In the genomic region with DNA sequence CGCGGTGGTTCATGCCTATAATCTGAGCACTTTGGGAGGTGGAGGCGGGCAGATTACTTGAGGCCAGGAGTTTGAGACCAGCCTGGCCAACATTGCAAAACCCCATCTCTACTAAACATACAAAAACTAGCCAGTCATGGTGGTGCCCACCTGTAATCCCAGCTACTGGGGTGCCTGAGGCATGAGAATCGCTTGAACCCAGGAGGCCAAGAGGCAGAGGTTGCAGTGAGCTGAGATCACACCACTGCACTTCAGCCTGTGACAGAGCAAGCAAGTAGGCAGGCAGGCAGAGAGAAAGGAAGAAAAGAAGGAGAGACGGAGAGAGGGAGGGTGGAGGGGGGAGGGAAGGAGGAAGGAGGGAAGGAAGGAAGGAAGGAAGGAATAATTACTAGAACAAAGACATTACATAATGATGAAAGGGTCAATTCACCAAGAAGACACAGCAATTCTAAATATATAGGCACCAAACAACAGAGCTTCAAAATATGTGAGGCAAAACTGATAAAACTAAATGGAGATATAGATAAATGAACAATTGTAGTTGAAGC, we compare ENCODE assay signal across 29 cellular contexts. TPM values are rescaled to one million over a fixed set of nuclear protein-coding genes. Genes with fewer than 3 reads are reported as not detected.
"Had no signal": no experiment of that assay in that cellular context is flagged by ENCODE, and none has a peak within 500 bp of the region (broad histone marks: within the 10 kb centered on the region; RNA-seq: fewer than 3 reads in every experiment).

No MANE protein-coding gene starts in this region.

- H3K9me3 ChIP-seq: colonic mucosa, esophagus squamous epithelium, left ventricle myocardium inferior, lower lobe of right lung, neutrophil, pancreas, right lobe of liver, thoracic aorta, tibial nerve, upper lobe of left lung had no signal

- H3K27ac ChIP-seq: colonic mucosa, esophagus squamous epithelium, left ventricle myocardium inferior, lower lobe of right lung, neutrophil, pancreas, right lobe of liver, thoracic aorta, tibial nerve, upper lobe of left lung had no signal

- H3K4me3 Mint-ChIP-seq: dendritic cell treated with granulocyte-macrophage colony-stimulating factor and Interleukin-4, amounts not matched to agents 40 ng/mL and 50 ng/mL, for 4 days; immature natural killer cell; naive thymus-derived CD8-positive, alpha-beta T cell; nephron progenitor cell; stimulated activated naive B cell treated with anti-CD40 and anti-IgM and Interleukin-4, amounts not matched to agents 10 μg/mL and 1 μg/mL and 100 μg/mL, for 72 hours; stimulated activated naive CD8-positive, alpha-beta T cell treated with anti-CD3 and anti-CD28 coated beads, Interleukin-15, Interleukin-2, amounts not matched to agents 100 ng/mL and 50 ng/mL, for 24 hours had no signal

- FAIRE-seq: frontal cortex, pancreas, small intestine, urothelium cell line had no signal

- DNase-seq: colonic mucosa; effector CD8-positive, alpha-beta T cell; erythroblast; esophagus squamous epithelium; hypothalamus; immature natural killer cell; islet precursor cell; kidney glomerular epithelial cell; left colon; left ventricle myocardium inferior; lower lobe of right lung; naive thymus-derived CD8-positive, alpha-beta T cell; nephron progenitor cell; small intestine; stimulated activated CD4-positive, alpha-beta T cell treated with anti-CD3 and anti-CD28 coated beads, Interleukin-15, amount 100 ng/mL, for 24 hours; stimulated activated CD4-positive, alpha-beta T cell treated with anti-CD3 and anti-CD28 coated beads, Interleukin-2, amount 100 ng/mL, for 48 hours; stimulated activated naive B cell treated with anti-CD40 and anti-IgM and Interleukin-4, amounts not matched to agents 10 μg/mL and 1 μg/mL and 100 μg/mL, for 72 hours; upper lobe of left lung had no signal

- H3K27ac Mint-ChIP-seq: dendritic cell treated with granulocyte-macrophage colony-stimulating factor and Interleukin-4, amounts not matched to agents 40 ng/mL and 50 ng/mL, for 4 days; immature natural killer cell; nephron progenitor cell; progenitor cell of endocrine pancreas; stimulated activated naive B cell treated with anti-CD40 and anti-IgM and Interleukin-4, amounts not matched to agents 10 μg/mL and 1 μg/mL and 100 μg/mL, for 72 hours; stimulated activated naive CD8-positive, alpha-beta T cell treated with anti-CD3 and anti-CD28 coated beads, Interleukin-15, Interleukin-2, amounts not matched to agents 100 ng/mL and 50 ng/mL, for 24 hours had no signal

- H3K4me1 ChIP-seq: colonic mucosa, esophagus squamous epithelium, left ventricle myocardium inferior, lower lobe of right lung, pancreas, right lobe of liver, tibial nerve had no signal

- H3K36me3 Mint-ChIP-seq: naive thymus-derived CD8-positive, alpha-beta T cell; stimulated activated naive B cell treated with anti-CD40 and anti-IgM and Interleukin-4, amounts not matched to agents 10 μg/mL and 1 μg/mL and 100 μg/mL, for 72 hours had no signal

- ATAC-seq: left colon; lower lobe of right lung; naive thymus-derived CD8-positive, alpha-beta T cell; pancreas; right lobe of liver; stimulated activated naive B cell treated with anti-CD40 and anti-IgM and Interleukin-4, amounts not matched to agents 10 μg/mL and 1 μg/mL and 100 μg/mL, for 72 hours had no signal

- H3K9me3 Mint-ChIP-seq: dendritic cell treated with granulocyte-macrophage colony-stimulating factor and Interleukin-4, amounts not matched to agents 40 ng/mL and 50 ng/mL, for 4 days; immature natural killer cell; naive thymus-derived CD8-positive, alpha-beta T cell; nephron progenitor cell; stimulated activated naive B cell treated with anti-CD40 and anti-IgM and Interleukin-4, amounts not matched to agents 10 μg/mL and 1 μg/mL and 100 μg/mL, for 72 hours; stimulated activated naive CD8-positive, alpha-beta T cell treated with anti-CD3 and anti-CD28 coated beads, Interleukin-15, Interleukin-2, amounts not matched to agents 100 ng/mL and 50 ng/mL, for 24 hours had no signal

- H3K4me1 Mint-ChIP-seq: immature natural killer cell; nephron progenitor cell; stimulated activated naive B cell treated with anti-CD40 and anti-IgM and Interleukin-4, amounts not matched to agents 10 μg/mL and 1 μg/mL and 100 μg/mL, for 72 hours had no signal

- H3K36me3 ChIP-seq: colonic mucosa, esophagus squamous epithelium, left ventricle myocardium inferior, lower lobe of right lung, neutrophil, pancreas, right lobe of liver, thoracic aorta, tibial nerve, upper lobe of left lung had no signal

- H3K27me3 ChIP-seq: colonic mucosa, pancreas, right lobe of liver, tibial nerve, upper lobe of left lung had no signal

- H3K4me3 ChIP-seq: colonic mucosa, esophagus squamous epithelium, left ventricle myocardium inferior, lower lobe of right lung, pancreas, right lobe of liver, thoracic aorta, tibial nerve, upper lobe of left lung had no signal

RNA-seq across cellular contexts. Expression of a gene that starts 13.8 kb away (rescaled TPM):
- total RNA-seq: naive thymus-derived CD8-positive, alpha-beta T cell; progenitor cell of endocrine pancreas had no signal

RNA-seq across cellular contexts. Expression of a gene that starts 58.3 kb away (rescaled TPM):
- total RNA-seq: mesenteric fat pad had no signal
